19 cellular contexts compared by ENCODE assay signal in the genomic region with DNA sequence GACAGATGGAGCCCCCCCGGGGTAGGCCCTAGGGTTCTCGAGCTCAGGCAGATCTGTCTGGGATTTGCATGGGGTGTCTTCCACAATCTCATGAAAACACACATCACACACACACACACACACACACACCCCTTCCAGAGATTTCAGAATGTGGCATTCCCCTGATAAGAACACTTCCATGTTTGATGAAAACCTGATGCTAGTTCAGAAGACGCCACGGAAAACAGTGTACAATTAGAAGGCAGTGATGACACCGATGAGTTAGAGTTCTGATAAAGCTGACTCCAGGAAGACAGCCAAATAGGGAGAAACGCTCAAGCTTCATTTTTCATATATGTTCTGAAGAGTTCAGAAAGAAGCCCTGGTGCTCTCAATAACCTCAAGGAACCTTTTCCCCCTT.
A peak's percentile ranks its signal among the peaks of the same experiment; 100 is the strongest.
DNase-seq lines count a peak whose midpoint lies in the region; ATAC-seq and TF ChIP-seq lines count a peak whose summit lies in the region.
"Had no signal": no experiment of that assay in that cellular context is flagged by ENCODE, and none has a peak within 500 bp of the region (broad histone marks: within the 10 kb centered on the region; RNA-seq: fewer than 3 reads in every experiment).

No MANE protein-coding gene starts in this region.

- TF ChIP-seq CTCF in fibroblast of pulmonary artery (IDR thresholded peaks at IDR 0.05; ENCODE audit: low read length, missing control alignments) (no peak), nephron (IDR thresholded peaks at IDR 0.05; ENCODE audit: unreplicated experiment in 3 of 3) (no peak), PC-3 (conservative IDR thresholded peaks at IDR 0.05; ENCODE audit: low read depth, low read length) (no peak)

- WGBS in right cardiac atrium = 56% methylated on average over 6 of the region's 6 CpGs

- H3K9me3 Mint-ChIP-seq in nephron = peaks cover 11% of the 10 kb centered on the region
- H3K9me3 Mint-ChIP-seq: HFFc6 had no signal

- H3K36me3 Mint-ChIP-seq in nephron (ENCODE audit: low read depth) = no peaks in the 10 kb centered on the region
- H3K36me3 Mint-ChIP-seq: IgD-negative memory B cell had no signal

- H3K4me1 ChIP-seq in right cardiac atrium (ENCODE audit: control insufficient read depth, insufficient read depth, low read length) (peaks cover 4% of the 10 kb centered on the region), PC-3 (ENCODE audit: insufficient read depth, low read length) (no peaks in the 10 kb centered on the region)

- peak; percentile 32 for DNase-seq in OCI-M1 (lab: John Stamatoyannopoulos, UW)
- peak; percentile 27 for DNase-seq in cerebellar cortex (ENCODE audit: low spot score)
- DNase-seq in fibroblast of pulmonary artery (ENCODE audit: low read depth) = peak; percentile 45
- DNase-seq in right cardiac atrium = no peak
- no peak for DNase-seq in NCI-H1092 (lab: John Stamatoyannopoulos, UW)
- DNase-seq in COLO829 (ENCODE audit: low spot score) = no peak
- no peak for DNase-seq in PC-3
- DNase-seq: ACHN; CD4-positive, alpha-beta T cell; DMS153; DMS79; GOT3; H7; HFFc6 had no signal

- no peaks in the 10 kb centered on the region for H3K36me3 ChIP-seq in PC-3 (ENCODE audit: low read depth, low read length)

- H3K9me3 ChIP-seq in right cardiac atrium (ENCODE audit: control insufficient read depth, low read length) (no peaks in the 10 kb centered on the region), PC-3 (ENCODE audit: low read length) (no peaks in the 10 kb centered on the region)

- H3K4me3 ChIP-seq in fibroblast of pulmonary artery (replicated peaks; ENCODE audit: low read depth, low read length) (no peak overlapping the region), right cardiac atrium (ENCODE audit: low read length) (no peak overlapping the region), PC-3 (ENCODE audit: low read length) (no peak overlapping the region)
- H3K4me3 ChIP-seq: GM12878 had no signal

- no peaks in the 10 kb centered on the region for H3F3A ChIP-seq in PC-3 (ENCODE audit: low read length, unreplicated experiment)

- H3K27me3 ChIP-seq in right cardiac atrium (ENCODE audit: control insufficient read depth, insufficient read depth) = no peaks in the 10 kb centered on the region
- H3K27me3 ChIP-seq in PC-3 (ENCODE audit: low read length) = no peaks in the 10 kb centered on the region

- BruUV-seq in PC-3 (replicated peaks; lab: Mats Ljungman, UMichigan) = no TSS peak

- H3K27ac Mint-ChIP-seq in nephron = peak overlapping the region in 2 of 3 experiments; percentile 26 to 73
- H3K27ac Mint-ChIP-seq: CD4-positive, alpha-beta T cell; HFFc6; IgD-negative memory B cell had no signal

- ATAC-seq in right cardiac atrium (no peak), PC-3 (no peak)
- ATAC-seq: GM12878, HCT116 had no signal

- H3K79me2 ChIP-seq in PC-3 (ENCODE audit: low read length) = no peaks in the 10 kb centered on the region

- no peak overlapping the region for H3K9ac ChIP-seq in PC-3 (ENCODE audit: low read length)

- H2AFZ ChIP-seq in PC-3 (ENCODE audit: low read length) = no peak overlapping the region

- H3K4me1 Mint-ChIP-seq in nephron = peaks cover 40% of the 10 kb centered on the region

- POLR2A ChIA-PET in PC-3 (lab: Charles Lee; ENCODE audit: unreplicated experiment) = no interaction called here

- CTCF ChIA-PET in PC-3 (lab: Charles Lee) = no interaction called here

- intact Hi-C loops in right cardiac atrium (cut with DNase I) (no loop called here), PC-3 (cut with micrococcal nuclease) (no loop called here)

- H3K9me2 ChIP-seq in PC-3 (replicated peaks; ENCODE audit: low read length) = no peaks in the 10 kb centered on the region

- H3K4me2 ChIP-seq in PC-3 (ENCODE audit: low read length) = no peak overlapping the region

- no peaks in the 10 kb centered on the region for H4K20me1 ChIP-seq in PC-3 (ENCODE audit: low read length)

- peaks cover 13% of the 10 kb centered on the region for H3K27me3 Mint-ChIP-seq in nephron (ENCODE audit: low read depth)
- H3K27me3 Mint-ChIP-seq: CD4-positive, alpha-beta T cell had no signal

- H3K27ac ChIP-seq in right cardiac atrium (ENCODE audit: low read length) = no peak overlapping the region
- H3K27ac ChIP-seq in PC-3 (ENCODE audit: low read length) = no peak overlapping the region
- H3K27ac ChIP-seq: C4-2B had no signal

- no peak overlapping the region for H3K4me3 Mint-ChIP-seq in nephron
- H3K4me3 Mint-ChIP-seq: CD4-positive, alpha-beta T cell; HFFc6; IgD-negative memory B cell had no signal

Comparison
In these comparisons a context has a peak if more than half of its experiments do, and no peak if none do; other contexts are left out.
1. DNase-seq: peak in OCI-M1 (single experiment), cerebellar cortex (single experiment) and fibroblast of pulmonary artery (single experiment); none in right cardiac atrium (0 of 3), NCI-H1092 (single experiment), COLO829 (single experiment) and PC-3 (single experiment).